18 cellular contexts compared by ENCODE assay signal in genomic region chr2:236165491-236166156, GRCh38. TPM values are rescaled to one million over a fixed set of nuclear protein-coding genes. Genes with fewer than 3 reads are reported as not detected.
DNase-seq lines count a peak whose midpoint lies in the region; ATAC-seq, FAIRE-seq and TF ChIP-seq lines count a peak whose summit lies in the region.
"Had no signal": no experiment of that assay in that cellular context is flagged by ENCODE, and none has a peak within 500 bp of the region (broad histone marks: within the 10 kb centered on the region; RNA-seq: fewer than 3 reads in every experiment).

No MANE protein-coding gene starts in this region.

- H3K27me3 ChIP-seq in keratinocyte (ENCODE audit: control insufficient read depth, extremely low read depth, insufficient read depth, low read length) (peaks cover 62% of the 10 kb centered on the region), smooth muscle cell (ENCODE audit: low read depth) (peaks cover 100% of the 10 kb centered on the region)

- WGBS in smooth muscle cell (ENCODE audit: low lambda C conversion rate): 53% methylated on average over 21 of the region's 21 CpGs

- H4K20me1 ChIP-seq in keratinocyte (ENCODE audit: control insufficient read depth, extremely low read depth, insufficient read depth, low read length) (peaks cover 7% of the 10 kb centered on the region), smooth muscle cell (ENCODE audit: low read depth) (no peaks in the 10 kb centered on the region)

- no peaks in the 10 kb centered on the region for H3K9me3 ChIP-seq in keratinocyte (ENCODE audit: control insufficient read depth, low read depth, low read length)
- H3K9me3 ChIP-seq in smooth muscle cell (replicated peaks; ENCODE audit: low read depth): no peaks in the 10 kb centered on the region
- H3K9me3 ChIP-seq: psoas muscle, thyroid gland had no signal

- no peak overlapping the region for H3K9ac ChIP-seq in keratinocyte (ENCODE audit: control insufficient read depth, extremely low read depth, insufficient read depth, low read length)
- no peak overlapping the region for H3K9ac ChIP-seq in smooth muscle cell (ENCODE audit: low read depth)

- in situ Hi-C loops in astrocyte of the spinal cord (cut with HindIII; ENCODE audit: low sequenced_read_pairs): no loop called here

- no peak for TF ChIP-seq CTCF in astrocyte of the spinal cord (IDR thresholded peaks at IDR 0.05; ENCODE audit: low read depth, low read length)
- no peak for TF ChIP-seq CTCF in keratinocyte (optimal IDR thresholded peaks at IDR 0.05 in 1 of 3, IDR thresholded peaks at IDR 0.05 in 1 of 3, conservative IDR thresholded peaks at IDR 0.05 in 1 of 3; ENCODE audit: extremely low read depth in 1 of 3, insufficient read depth in 2 of 3, low read length in 3 of 3)
- TF ChIP-seq CTCF in smooth muscle cell (IDR thresholded peaks at IDR 0.05; ENCODE audit: borderline replicate concordance, insufficient read depth, poor library complexity, severe bottlenecking): no peak

- H3K9me1 ChIP-seq in keratinocyte (ENCODE audit: control insufficient read depth, extremely low read depth, insufficient read depth, low read length): no peaks in the 10 kb centered on the region

- H3K36me3 ChIP-seq in keratinocyte (ENCODE audit: control insufficient read depth in 2 of 2, extremely low read depth in 1 of 2, insufficient read depth in 2 of 2, low read length in 2 of 2) (no peaks in the 10 kb centered on the region), smooth muscle cell (ENCODE audit: low read depth) (no peaks in the 10 kb centered on the region)
- H3K36me3 ChIP-seq: thyroid gland, WERI-Rb-1 had no signal

- peak overlapping the region in 1 of 2 donors; percentile 61 for H3K4me3 Mint-ChIP-seq in activated T-cell treated with anti-CD3 and anti-CD28 coated beads, Interleukin-2, amount 50 U/mL, for 72 hours
- no peak overlapping the region for H3K4me3 Mint-ChIP-seq in stimulated activated naive B cell treated with anti-CD40 and anti-IgM and Interleukin-4, amounts not matched to agents 10 μg/mL and 1 μg/mL and 100 μg/mL, for 72 hours

- FAIRE-seq in keratinocyte (lab: Jason Lieb, UNC): no peak
- FAIRE-seq: GM12878 had no signal

- peaks cover 10% of the 10 kb centered on the region for H3K4me1 Mint-ChIP-seq in activated T-cell treated with anti-CD3 and anti-CD28 coated beads, Interleukin-2, amount 50 U/mL, for 72 hours (ENCODE audit: low read depth)
- H3K4me1 Mint-ChIP-seq in stimulated activated naive B cell treated with anti-CD40 and anti-IgM and Interleukin-4, amounts not matched to agents 10 μg/mL and 1 μg/mL and 100 μg/mL, for 72 hours: peaks cover 5 to 17% of the 10 kb centered on the region in 2 donors

- no peak for ATAC-seq in activated T-cell treated with anti-CD3 and anti-CD28 coated beads, Interleukin-2, amount 50 U/mL, for 72 hours (replicated peaks in 1 of 2)
- ATAC-seq in stimulated activated naive B cell treated with anti-CD40 and anti-IgM and Interleukin-4, amounts not matched to agents 10 μg/mL and 1 μg/mL and 100 μg/mL, for 72 hours (replicated peaks): no peak
- ATAC-seq: GM12878, psoas muscle had no signal

- H3K27ac Mint-ChIP-seq in activated T-cell treated with anti-CD3 and anti-CD28 coated beads, Interleukin-2, amount 50 U/mL, for 72 hours: peak overlapping the region; percentile 89
- peak overlapping the region; percentile 42 for H3K27ac Mint-ChIP-seq in stimulated activated naive B cell treated with anti-CD40 and anti-IgM and Interleukin-4, amounts not matched to agents 10 μg/mL and 1 μg/mL and 100 μg/mL, for 72 hours

- H2AFZ ChIP-seq in keratinocyte (ENCODE audit: control insufficient read depth, low read length) (no peak overlapping the region), smooth muscle cell (ENCODE audit: low read depth) (no peak overlapping the region)

- DNase-seq in activated T-cell treated with anti-CD3 and anti-CD28 coated beads, Interleukin-2, amount 50 U/mL, for 72 hours: no peak
- no peak for DNase-seq in activated T-cell treated with anti-CD3 and anti-CD28 coated beads for 4 hours
- DNase-seq in astrocyte of the spinal cord (ENCODE audit: low read depth, low spot score): no peak
- no peak for DNase-seq in keratinocyte (ENCODE audit: low read depth, low spot score)
- no peak for DNase-seq in stimulated activated naive B cell treated with anti-CD40 and anti-IgM and Interleukin-4, amounts not matched to agents 10 μg/mL and 1 μg/mL and 100 μg/mL, for 72 hours
- DNase-seq in NCI-H748 treated with DMSO at 0.1 percent for 48 hours (lab: John Stamatoyannopoulos, UW): no peak
- DNase-seq in smooth muscle cell (lab: John Stamatoyannopoulos, UW; ENCODE audit: unreplicated experiment): no peak
- no peak for DNase-seq in retina
- DNase-seq: activated naive CD4-positive, alpha-beta T cell; NCI-H1694 treated with DMSO at 0.1 percent for 48 hours; NCI-H510A; psoas muscle; WERI-Rb-1 had no signal

- peaks cover 60% of the 10 kb centered on the region for H3K27me3 Mint-ChIP-seq in activated T-cell treated with anti-CD3 and anti-CD28 coated beads, Interleukin-2, amount 50 U/mL, for 72 hours (ENCODE audit: low read depth)
- H3K27me3 Mint-ChIP-seq in stimulated activated naive B cell treated with anti-CD40 and anti-IgM and Interleukin-4, amounts not matched to agents 10 μg/mL and 1 μg/mL and 100 μg/mL, for 72 hours: peaks cover 53 to 68% of the 10 kb centered on the region in 2 donors

- no peaks in the 10 kb centered on the region for H3K9me3 Mint-ChIP-seq in activated T-cell treated with anti-CD3 and anti-CD28 coated beads, Interleukin-2, amount 50 U/mL, for 72 hours
- no peaks in the 10 kb centered on the region for H3K9me3 Mint-ChIP-seq in stimulated activated naive B cell treated with anti-CD40 and anti-IgM and Interleukin-4, amounts not matched to agents 10 μg/mL and 1 μg/mL and 100 μg/mL, for 72 hours

- H3K4me3 ChIP-seq in astrocyte of the spinal cord (ENCODE audit: low read depth, low read length) (peak overlapping the region; percentile 33), keratinocyte (ENCODE audit: control insufficient read depth in 2 of 3, extremely low read depth in 1 of 3, insufficient read depth in 2 of 3, low read depth in 1 of 3, low read length in 3 of 3) (peak overlapping the region in 1 of 3 experiments; percentile 5), smooth muscle cell (no peak overlapping the region)
- H3K4me3 ChIP-seq: GM12878 had no signal

- H3K4me2 ChIP-seq in keratinocyte (ENCODE audit: control insufficient read depth, extremely low read depth, insufficient read depth, low read depth, low read length) (peak overlapping the region; percentile 71), smooth muscle cell (no peak overlapping the region)

- dilution Hi-C loops in keratinocyte (cut with MboI; ENCODE audit: extremely low pct_ligation_motif_present, low sequenced_read_pairs): no loop called here

- no peak overlapping the region for H3K27ac ChIP-seq in keratinocyte (ENCODE audit: control insufficient read depth, insufficient read depth, low read length)
- H3K27ac ChIP-seq in smooth muscle cell (ENCODE audit: low read depth): no peak overlapping the region
- H3K27ac ChIP-seq: HL-60, psoas muscle, thyroid gland, WERI-Rb-1 had no signal

- H3F3A ChIP-seq in smooth muscle cell (ENCODE audit: low read depth): no peaks in the 10 kb centered on the region

- peaks cover 0 to 2% of the 10 kb centered on the region in 2 donors for H3K36me3 Mint-ChIP-seq in activated T-cell treated with anti-CD3 and anti-CD28 coated beads, Interleukin-2, amount 50 U/mL, for 72 hours (ENCODE audit: insufficient read depth in 2 of 2)
- peaks cover 0 to 3% of the 10 kb centered on the region in 2 donors for H3K36me3 Mint-ChIP-seq in stimulated activated naive B cell treated with anti-CD40 and anti-IgM and Interleukin-4, amounts not matched to agents 10 μg/mL and 1 μg/mL and 100 μg/mL, for 72 hours

- H3K4me1 ChIP-seq in keratinocyte (ENCODE audit: control insufficient read depth, extremely low read depth, insufficient read depth, low read length) (peaks cover 26% of the 10 kb centered on the region), smooth muscle cell (ENCODE audit: low read depth) (peaks cover 38% of the 10 kb centered on the region)

- H3K79me2 ChIP-seq in keratinocyte (ENCODE audit: control insufficient read depth, insufficient read depth, low read length): no peaks in the 10 kb centered on the region
- H3K79me2 ChIP-seq in smooth muscle cell (ENCODE audit: low read depth): no peaks in the 10 kb centered on the region

RNA-seq across cellular contexts. Expression of gene GBX2, which starts 2.6 kb away (rescaled TPM):
- not detected for total RNA-seq in activated T-cell treated with anti-CD3 and anti-CD28 coated beads, Interleukin-2, amount 50 U/mL, for 72 hours
- polyA plus RNA-seq in keratinocyte (0.13 to 0.69 TPM (median 0.17 TPM) in 3 replicates), smooth muscle cell (0.27 TPM in 1 of 2 replicates, not detected in the other)
- not detected for polyA plus RNA-seq in keratinocyte (2011; ENCODE audit: low read depth)
- 0.07 and 0.23 TPM in 2 replicates for polyA plus RNA-seq in keratinocyte (2011; cell fraction: cytosol; rRNA removed)
- 0.15 and 0.24 TPM in 2 replicates for polyA plus RNA-seq in keratinocyte (2011; cell fraction: nucleus; rRNA removed)
- 0.13 and 0.84 TPM in 2 replicates for polyA plus RNA-seq in keratinocyte (2012; ENCODE audit: low replicate concordance)
- polyA minus RNA-seq in keratinocyte: 0.32 TPM in 1 of 3 replicates, not detected in the others
- polyA minus RNA-seq in keratinocyte (2011; cell fraction: cytosol; rRNA and poly(A)+ RNA removed): not detected
- polyA minus RNA-seq in keratinocyte (2011; cell fraction: nucleus; rRNA and poly(A)+ RNA removed): not detected in 2 replicates
- not detected in 2 replicates for total RNA-seq in smooth muscle cell
- total RNA-seq: A673, GM12878, mononuclear cell, psoas muscle, thyroid gland had no signal
- polyA plus RNA-seq: GM12878, psoas muscle had no signal
